ENCODE assay signal across 1 cellular context in genomic region chr6:3444276-3445088, GRCh38.
TF ChIP-seq lines count a peak whose summit lies in the region.

No MANE protein-coding gene starts in this region.

TF ChIP-seq in HepG2, 621 proteins besides CTCF, POLR2A, EP300 and RAD21 (continued from another document and continues in another):
- TF ChIP-seq NCOA2 (CRISPR knock-in tag; IDR thresholded peaks at IDR 0.05): peak; percentile 31; the same call in 1 of the 2 replicates
- TF ChIP-seq HMG20B (CRISPR knock-in tag; conservative IDR thresholded peaks at IDR 0.05): 0 out of 2 replicates have a peak, but pooled peaks have one; percentile 22
- peak; percentile 68 for TF ChIP-seq ZNF687 (CRISPR knock-in tag; IDR thresholded peaks at IDR 0.05)
- no peak for TF ChIP-seq ZSCAN30 (CRISPR knock-in tag; IDR thresholded peaks at IDR 0.05)
- TF ChIP-seq SAP130 (CRISPR knock-in tag; IDR thresholded peaks at IDR 0.05; ENCODE audit: low read depth): peak; percentile 39
- peak; percentile 61; the same call in 1 of the 2 replicates for TF ChIP-seq ZNF430 (CRISPR knock-in tag; IDR thresholded peaks at IDR 0.05)
- no peak for TF ChIP-seq ZNF607 (CRISPR knock-in tag; IDR thresholded peaks at IDR 0.05; ENCODE audit: borderline replicate concordance)
- no peak for TF ChIP-seq AKAP8 (CRISPR knock-in tag; IDR thresholded peaks at IDR 0.05)
- 0 out of 2 replicates have a peak, but pooled peaks have one; percentile 19 for TF ChIP-seq MTA1 (CRISPR knock-in tag; IDR thresholded peaks at IDR 0.05; ENCODE audit: borderline replicate concordance)
- TF ChIP-seq THRA (CRISPR knock-in tag; IDR thresholded peaks at IDR 0.05; ENCODE audit: borderline replicate concordance): no peak
- TF ChIP-seq SMAD3 (CRISPR knock-in tag; IDR thresholded peaks at IDR 0.05): 0 out of 2 replicates have a peak, but pooled peaks have one; percentile 8
- TF ChIP-seq ATF5 (CRISPR knock-in tag; IDR thresholded peaks at IDR 0.05; ENCODE audit: low read depth): 0 out of 2 replicates have a peak, but pooled peaks have one; percentile 44
- no peak for TF ChIP-seq ATRX (CRISPR knock-in tag; IDR thresholded peaks at IDR 0.05; ENCODE audit: borderline replicate concordance)
- TF ChIP-seq ZNF574 (CRISPR knock-in tag; IDR thresholded peaks at IDR 0.05): no peak
- no peak for TF ChIP-seq ZNF160 (CRISPR knock-in tag; IDR thresholded peaks at IDR 0.05)
- 0 out of 2 replicates have a peak, but pooled peaks have one; percentile 20 for TF ChIP-seq MTERF4 (CRISPR knock-in tag; IDR thresholded peaks at IDR 0.05)
- no peak for TF ChIP-seq ZNF30 (CRISPR knock-in tag; IDR thresholded peaks at IDR 0.05)
- TF ChIP-seq RXRA (CRISPR knock-in tag; IDR thresholded peaks at IDR 0.05): no peak
- 0 out of 2 replicates have a peak, but pooled peaks have one; percentile 33 for TF ChIP-seq PAX8 (CRISPR knock-in tag; IDR thresholded peaks at IDR 0.05; ENCODE audit: borderline replicate concordance)
- TF ChIP-seq SNAPC2 (CRISPR knock-in tag; IDR thresholded peaks at IDR 0.05): no peak; the same call in 1 of the 2 replicates
- TF ChIP-seq SOX13 (IDR thresholded peaks at IDR 0.05): no peak
- TF ChIP-seq SOX13 (CRISPR knock-in tag; conservative IDR thresholded peaks at IDR 0.05 in 1 of 2, IDR thresholded peaks at IDR 0.05 in 1 of 2): peak in 1 of 2 experiments; percentile 75; a peak in 2 of 4 replicates
- no peak for TF ChIP-seq IRF1 (CRISPR knock-in tag; IDR thresholded peaks at IDR 0.05; ENCODE audit: low read depth)
- TF ChIP-seq SSRP1 (CRISPR knock-in tag; IDR thresholded peaks at IDR 0.05): 0 out of 2 replicates have a peak, but pooled peaks have one; percentile 53
- TF ChIP-seq PLSCR1 (CRISPR knock-in tag; IDR thresholded peaks at IDR 0.05; ENCODE audit: borderline replicate concordance): no peak
- TF ChIP-seq GFI1 (CRISPR knock-in tag; IDR thresholded peaks at IDR 0.05; ENCODE audit: borderline replicate concordance): peak; percentile 91
- 0 out of 2 replicates have a peak, but pooled peaks have one; percentile 16 for TF ChIP-seq ZMYM4 (CRISPR knock-in tag; IDR thresholded peaks at IDR 0.05)
- no peak for TF ChIP-seq ZNF263 (CRISPR knock-in tag; IDR thresholded peaks at IDR 0.05)
- TF ChIP-seq MBD4 (IDR thresholded peaks at IDR 0.05; ENCODE audit: borderline replicate concordance, low read length): no peak
- TF ChIP-seq ZNF124 (CRISPR knock-in tag; IDR thresholded peaks at IDR 0.05): no peak
- no peak; the same call in 1 of the 2 replicates for TF ChIP-seq ZBTB7B (CRISPR knock-in tag; IDR thresholded peaks at IDR 0.05)
- TF ChIP-seq RFXANK (CRISPR knock-in tag; IDR thresholded peaks at IDR 0.05): no peak
- TF ChIP-seq ETS1 (CRISPR knock-in tag; IDR thresholded peaks at IDR 0.05): no peak
- no peak for TF ChIP-seq ZBTB44 (CRISPR knock-in tag; IDR thresholded peaks at IDR 0.05)
- no peak for TF ChIP-seq REL (CRISPR knock-in tag; conservative IDR thresholded peaks at IDR 0.05)
- no peak for TF ChIP-seq ZNF530 (CRISPR knock-in tag; IDR thresholded peaks at IDR 0.05; ENCODE audit: low read depth)
- TF ChIP-seq DZIP1 (CRISPR knock-in tag; IDR thresholded peaks at IDR 0.05): no peak
- peak; percentile 27; the same call in 1 of the 2 replicates for TF ChIP-seq PPARG (CRISPR knock-in tag; conservative IDR thresholded peaks at IDR 0.05)
- TF ChIP-seq ZNF772 (CRISPR knock-in tag; IDR thresholded peaks at IDR 0.05): 0 out of 2 replicates have a peak, but pooled peaks have one; percentile 27
- TF ChIP-seq ZNF33B (CRISPR knock-in tag; IDR thresholded peaks at IDR 0.05): 0 out of 2 replicates have a peak, but pooled peaks have one; percentile 21
- no peak for TF ChIP-seq E2F5 (CRISPR knock-in tag; conservative IDR thresholded peaks at IDR 0.05)
- TF ChIP-seq ZSCAN21 (CRISPR knock-in tag; IDR thresholded peaks at IDR 0.05; ENCODE audit: borderline replicate concordance): no peak
- TF ChIP-seq ZSCAN25 (CRISPR knock-in tag; IDR thresholded peaks at IDR 0.05): no peak
- TF ChIP-seq FIP1L1 (IDR thresholded peaks at IDR 0.05; ENCODE audit: borderline replicate concordance, insufficient read depth, low read depth, low read length): no peak
- TF ChIP-seq HNF4A (CRISPR knock-in tag; IDR thresholded peaks at IDR 0.05): peak; percentile 90
- 0 out of 2 replicates have a peak, but pooled peaks have one; percentile 17 for TF ChIP-seq ETV5 (CRISPR knock-in tag; IDR thresholded peaks at IDR 0.05; ENCODE audit: borderline replicate concordance)
- no peak for TF ChIP-seq FOXK1 (CRISPR knock-in tag; IDR thresholded peaks at IDR 0.05; ENCODE audit: borderline replicate concordance, low read depth)
